14 cellular contexts compared by ENCODE assay signal in the genomic region with DNA sequence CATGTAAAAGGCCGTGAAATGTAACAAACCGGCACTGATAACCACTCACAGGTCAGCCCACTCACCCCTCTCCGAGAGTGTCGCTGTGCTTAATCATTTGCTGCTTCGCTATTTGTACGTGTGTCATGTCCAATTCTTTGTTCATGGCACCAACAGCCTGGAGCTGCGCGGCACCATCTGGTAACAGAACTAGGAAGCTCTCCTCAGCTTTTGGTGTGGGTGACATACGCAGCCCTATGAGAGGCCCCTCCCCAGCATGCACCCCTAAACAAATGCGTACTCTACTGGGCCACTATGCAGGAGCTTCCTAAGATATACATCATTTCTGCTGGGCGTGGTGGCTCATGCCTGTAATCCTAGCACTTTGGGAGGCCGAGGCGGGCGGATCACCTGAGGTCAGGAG. TPM values are rescaled to one million over a fixed set of nuclear protein-coding genes. Genes with fewer than 3 reads are reported as not detected.
A peak's percentile ranks its signal among the peaks of the same experiment; 100 is the strongest.
DNase-seq lines count a peak whose midpoint lies in the region; ATAC-seq and TF ChIP-seq lines count a peak whose summit lies in the region.
"Had no signal": no experiment of that assay in that cellular context is flagged by ENCODE, and none has a peak within 500 bp of the region (broad histone marks: within the 10 kb centered on the region; RNA-seq: fewer than 3 reads in every experiment).

No MANE protein-coding gene starts in this region.

- intact Hi-C loops in Caco-2 (cut with micrococcal nuclease; ENCODE audit: unreplicated experiment) = loop anchor here (5.0 kb wide), 1 partner anchor 71 kb away; no protein-coding TSS in a partner anchor
- intact Hi-C loops in activated B cell treated with CpG ODN at 0.5 μM for 24 hours (cut with micrococcal nuclease) = loop anchor here (10.0 kb wide), 1 partner anchor 548 kb away; a partner anchor contains a TSS

- H3K27ac ChIP-seq in neutrophil = peak overlapping the region; percentile 99
- H3K27ac ChIP-seq: suprapubic skin had no signal

- ATAC-seq in activated B cell treated with CpG ODN at 0.5 μM for 24 hours (ENCODE audit: low read depth) (no peak), GM18498 (IDR thresholded peaks at IDR 0.05; ENCODE audit: unreplicated experiment) (no peak), HG03442 (IDR thresholded peaks at IDR 0.05; ENCODE audit: unreplicated experiment) (no peak)
- peak; percentile 56 for ATAC-seq in activated naive CD8-positive, alpha-beta T cell treated with anti-CD3 and anti-CD28 coated beads, Interleukin-2, amount 10 ng/mL, durations not matched to agents 7 days and 5 days (ENCODE audit: low read depth)

- no peak overlapping the region for H3K4me3 Mint-ChIP-seq in Caco-2 (ENCODE audit: unreplicated experiment)
- no peak overlapping the region for H3K4me3 Mint-ChIP-seq in activated B cell treated with CpG ODN at 0.5 μM for 24 hours
- peak overlapping the region; percentile 87 for H3K4me3 Mint-ChIP-seq in activated naive CD8-positive, alpha-beta T cell treated with anti-CD3 and anti-CD28 coated beads, Interleukin-2, amount 10 ng/mL, durations not matched to agents 7 days and 5 days

- H3K27me3 Mint-ChIP-seq in Caco-2 (ENCODE audit: insufficient read depth, unreplicated experiment) (no peaks in the 10 kb centered on the region), activated B cell treated with CpG ODN at 0.5 μM for 24 hours (no peaks in the 10 kb centered on the region)
- H3K27me3 Mint-ChIP-seq in activated naive CD8-positive, alpha-beta T cell treated with anti-CD3 and anti-CD28 coated beads, Interleukin-2, amount 10 ng/mL, durations not matched to agents 7 days and 5 days = no peaks in the 10 kb centered on the region

- H3K4me1 Mint-ChIP-seq in Caco-2 (ENCODE audit: low read depth, unreplicated experiment) (peaks cover 10% of the 10 kb centered on the region), activated B cell treated with CpG ODN at 0.5 μM for 24 hours (peaks cover 49% of the 10 kb centered on the region)
- peaks cover 60% of the 10 kb centered on the region for H3K4me1 Mint-ChIP-seq in activated naive CD8-positive, alpha-beta T cell treated with anti-CD3 and anti-CD28 coated beads, Interleukin-2, amount 10 ng/mL, durations not matched to agents 7 days and 5 days

- H3K36me3 Mint-ChIP-seq in Caco-2 (ENCODE audit: insufficient read depth, unreplicated experiment) (no peaks in the 10 kb centered on the region), activated B cell treated with CpG ODN at 0.5 μM for 24 hours (ENCODE audit: low read depth) (peaks cover 15% of the 10 kb centered on the region)
- peaks cover 38% of the 10 kb centered on the region for H3K36me3 Mint-ChIP-seq in activated naive CD8-positive, alpha-beta T cell treated with anti-CD3 and anti-CD28 coated beads, Interleukin-2, amount 10 ng/mL, durations not matched to agents 7 days and 5 days

- CTCF ChIA-PET in Caco-2 (lab: Charles Lee) = no interaction called here
- CTCF ChIA-PET in activated B cell treated with CpG ODN at 0.5 μM for 24 hours (lab: Charles Lee) = interaction anchor here (0.6 kb wide), 1 partner anchor 35 kb away, joined by 3 read pairs; no protein-coding TSS in a partner anchor

- no peak overlapping the region for H3K4me3 ChIP-seq in Caco-2 (ENCODE audit: low read depth, low read length)
- H3K4me3 ChIP-seq in neutrophil (ENCODE audit: low read depth in 1 of 2, low read length in 1 of 2) = no peak overlapping the region
- H3K4me3 ChIP-seq: breast epithelium, suprapubic skin had no signal

- no peaks in the 10 kb centered on the region for H3K9me3 ChIP-seq in Caco-2
- no peaks in the 10 kb centered on the region for H3K9me3 ChIP-seq in neutrophil
- H3K9me3 ChIP-seq: breast epithelium, suprapubic skin had no signal

- H3K9me3 Mint-ChIP-seq in Caco-2 (ENCODE audit: unreplicated experiment) (no peaks in the 10 kb centered on the region), activated B cell treated with CpG ODN at 0.5 μM for 24 hours (no peaks in the 10 kb centered on the region)
- H3K9me3 Mint-ChIP-seq in activated naive CD8-positive, alpha-beta T cell treated with anti-CD3 and anti-CD28 coated beads, Interleukin-2, amount 10 ng/mL, durations not matched to agents 7 days and 5 days = no peaks in the 10 kb centered on the region

- H3K4me1 ChIP-seq in Caco-2 (peaks cover 45% of the 10 kb centered on the region), neutrophil (ENCODE audit: control insufficient read depth in 1 of 2, insufficient read depth in 1 of 2, low read depth in 1 of 2, low read length in 1 of 2) (peaks cover 44 to 52% of the 10 kb centered on the region in 2 experiments)
- H3K4me1 ChIP-seq: breast epithelium, suprapubic skin had no signal

- no peak for TF ChIP-seq CTCF in Caco-2 (IDR thresholded peaks at IDR 0.05; ENCODE audit: insufficient read depth in 1 of 2, low read depth in 1 of 2, low read length in 1 of 2, severe bottlenecking in 1 of 2, unreplicated experiment in 1 of 2)
- TF ChIP-seq CTCF in activated B cell treated with CpG ODN at 0.5 μM for 24 hours (IDR thresholded peaks at IDR 0.05) = no peak
- no peak for TF ChIP-seq CTCF in neutrophil (IDR thresholded peaks at IDR 0.05)

- H3K27ac Mint-ChIP-seq in Caco-2 (ENCODE audit: unreplicated experiment) (peak overlapping the region; percentile 20), activated B cell treated with CpG ODN at 0.5 μM for 24 hours (peak overlapping the region; percentile 65)
- peak overlapping the region; percentile 92 for H3K27ac Mint-ChIP-seq in activated naive CD8-positive, alpha-beta T cell treated with anti-CD3 and anti-CD28 coated beads, Interleukin-2, amount 10 ng/mL, durations not matched to agents 7 days and 5 days

- DNase-seq in Caco-2 (no peak), activated B cell treated with CpG ODN at 0.5 μM for 24 hours (no peak), SHP77 treated with DMSO at 0.1 percent for 48 hours (lab: John Stamatoyannopoulos, UW) (no peak), NCI-H1105 treated with DMSO at 0.1 percent for 48 hours (lab: John Stamatoyannopoulos, UW) (no peak)
- peak; percentile 57 for DNase-seq in activated naive CD8-positive, alpha-beta T cell treated with anti-CD3 and anti-CD28 coated beads, Interleukin-2, amount 10 ng/mL, durations not matched to agents 7 days and 5 days
- DNase-seq: IMR-90, NCI-H1417, NCI-H446 treated with DMSO at 0.1 percent for 48 hours had no signal

- BruUV-seq in Caco-2 (replicated peaks; lab: Mats Ljungman, UMichigan) = no TSS peak

- H3K36me3 ChIP-seq in Caco-2 (ENCODE audit: control insufficient read depth, insufficient read depth, low read length) = no peaks in the 10 kb centered on the region
- H3K36me3 ChIP-seq in neutrophil = no peaks in the 10 kb centered on the region
- H3K36me3 ChIP-seq: breast epithelium, suprapubic skin had no signal

- POLR2A ChIA-PET in Caco-2 (lab: Charles Lee) = no interaction called here
- POLR2A ChIA-PET in activated B cell treated with CpG ODN at 0.5 μM for 24 hours (lab: Charles Lee) = interaction anchor here (0.6 kb wide), 1 partner anchor 64 kb away, joined by 3 read pairs; no protein-coding TSS in a partner anchor
- POLR2A ChIA-PET in activated naive CD8-positive, alpha-beta T cell treated with anti-CD3 and anti-CD28 coated beads, Interleukin-2, amount 10 ng/mL, durations not matched to agents 7 days and 5 days (lab: Charles Lee) = interaction anchor here (0.7 to 5.4 kb wide), 12 partner anchors 10 to 269 kb away, joined by 3 to 40 read pairs (median 4); a partner anchor contains a TSS

- H3K27me3 ChIP-seq in Caco-2 (replicated peaks; ENCODE audit: control insufficient read depth, insufficient read depth, low read length) (no peaks in the 10 kb centered on the region), neutrophil (no peaks in the 10 kb centered on the region)
- H3K27me3 ChIP-seq: breast epithelium, suprapubic skin had no signal

RNA-seq across cellular contexts. Expression of a gene that starts 2.3 kb away (rescaled TPM):
- total RNA-seq in Caco-2 (2022) = 4.0 and 4.7 TPM in 2 replicates
- total RNA-seq in activated B cell treated with CpG ODN at 0.5 μM for 24 hours = 17.7 TPM in 2 replicates
- 100 to 1,000 TPM; 163 to 167 TPM for total RNA-seq in activated naive CD8-positive, alpha-beta T cell treated with anti-CD3 and anti-CD28 coated beads, Interleukin-2, amount 10 ng/mL, durations not matched to agents 7 days and 5 days
- total RNA-seq: G401, IMR-90 had no signal

RNA-seq across cellular contexts. Expression of a gene that starts 55.9 kb away (rescaled TPM):
- total RNA-seq in Caco-2 (2022) (not detected in 2 replicates), activated B cell treated with CpG ODN at 0.5 μM for 24 hours (13.5 and 13.9 TPM in 2 replicates)
- total RNA-seq in activated naive CD8-positive, alpha-beta T cell treated with anti-CD3 and anti-CD28 coated beads, Interleukin-2, amount 10 ng/mL, durations not matched to agents 7 days and 5 days = 1 to 10 TPM in 1 of 2 experiments, under 1 TPM in 1; 0.65 to 1.2 TPM
- total RNA-seq: G401 had no signal

Comparison
In these comparisons a context has a peak if more than half of its experiments do, and no peak if none do; other contexts are left out.
1. H3K27ac Mint-ChIP-seq: peak in every context shown above with its lines; median percentile 92 in activated naive CD8-positive, alpha-beta T cell treated with anti-CD3 and anti-CD28 coated beads, Interleukin-2, amount 10 ng/mL, durations not matched to agents 7 days and 5 days; 65 in activated B cell treated with CpG ODN at 0.5 μM for 24 hours; 20 in Caco-2.